16 cellular contexts compared by ENCODE assay signal in the genomic region with DNA sequence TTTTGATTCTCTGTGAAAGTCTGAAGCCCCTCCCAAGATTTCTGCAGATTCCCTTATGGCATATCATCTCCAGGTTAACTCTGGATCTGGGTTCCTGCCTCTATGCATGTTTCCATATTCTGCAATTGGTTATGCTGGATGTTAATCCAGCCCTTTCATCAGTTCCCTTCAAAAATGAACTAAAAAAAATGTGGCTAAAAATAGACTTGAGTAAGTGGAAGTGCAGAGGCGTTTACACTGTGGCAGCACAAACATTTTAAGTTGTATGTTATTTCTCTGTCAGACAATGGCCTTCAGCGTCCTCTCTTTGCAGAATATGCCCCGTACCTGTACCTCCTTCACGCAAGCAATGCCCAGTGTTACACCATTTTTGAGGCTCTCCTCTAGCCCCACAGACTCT. TPM values are rescaled to one million over a fixed set of nuclear protein-coding genes. Genes with fewer than 3 reads are reported as not detected.
DNase-seq lines count a peak whose midpoint lies in the region; ATAC-seq and TF ChIP-seq lines count a peak whose summit lies in the region.
"Had no signal": no experiment of that assay in that cellular context is flagged by ENCODE, and none has a peak within 500 bp of the region (broad histone marks: within the 10 kb centered on the region; RNA-seq: fewer than 3 reads in every experiment).

No MANE protein-coding gene starts in this region.

- dilution Hi-C loops in mammary epithelial cell (cut with HindIII; ENCODE audit: low sequenced_read_pairs): no loop called here

- WGBS in mammary epithelial cell (ENCODE audit: low coverage, missing lambda C conversion rate): 62% methylated on average over 4 of the region's 4 CpGs

- no peak for TF ChIP-seq CTCF in cardiac muscle cell (IDR thresholded peaks at IDR 0.05; ENCODE audit: low read depth, low read length)
- TF ChIP-seq CTCF in mammary epithelial cell (conservative IDR thresholded peaks at IDR 0.05 in 1 of 2, IDR thresholded peaks at IDR 0.05 in 1 of 2; ENCODE audit: extremely low read depth in 1 of 2, insufficient read depth in 1 of 2, low read depth in 1 of 2, low read length in 2 of 2): no peak
- TF ChIP-seq CTCF in chondrocyte (IDR thresholded peaks at IDR 0.05): no peak

- H3K79me2 ChIP-seq in Karpas-422 (ENCODE audit: low read length) (no peaks in the 10 kb centered on the region), mammary epithelial cell (ENCODE audit: insufficient read depth, low read length) (peaks cover 85% of the 10 kb centered on the region)

- no peaks in the 10 kb centered on the region for H3K36me3 Mint-ChIP-seq in natural killer cell treated with Interleukin-12 subunit alpha and Interleukin-12 subunit beta and Interleukin-15 and Interleukin-18, amount 100 ng/mL, for 72 hours
- H3K36me3 Mint-ChIP-seq in chondrocyte (ENCODE audit: low read depth): peaks cover 5% of the 10 kb centered on the region
- H3K36me3 Mint-ChIP-seq: CD4-positive, alpha-beta memory T cell had no signal

- H3K9me3 ChIP-seq in cardiac muscle cell (ENCODE audit: low read depth) (no peaks in the 10 kb centered on the region), Karpas-422 (ENCODE audit: low read length) (no peaks in the 10 kb centered on the region), adipocyte (ENCODE audit: control insufficient read depth, low read length) (no peaks in the 10 kb centered on the region), mammary epithelial cell (replicated peaks; ENCODE audit: insufficient read depth, low read length) (no peaks in the 10 kb centered on the region)
- H3K9me3 ChIP-seq: SJCRH30 had no signal

- H3K27me3 Mint-ChIP-seq in natural killer cell treated with Interleukin-12 subunit alpha and Interleukin-12 subunit beta and Interleukin-15 and Interleukin-18, amount 100 ng/mL, for 72 hours: no peaks in the 10 kb centered on the region
- H3K27me3 Mint-ChIP-seq in chondrocyte (ENCODE audit: low read depth): no peaks in the 10 kb centered on the region
- H3K27me3 Mint-ChIP-seq: CD4-positive, alpha-beta memory T cell had no signal

- no peak overlapping the region for H3K4me3 Mint-ChIP-seq in natural killer cell treated with Interleukin-12 subunit alpha and Interleukin-12 subunit beta and Interleukin-15 and Interleukin-18, amount 100 ng/mL, for 72 hours
- H3K4me3 Mint-ChIP-seq in chondrocyte (ENCODE audit: unreplicated experiment): no peak overlapping the region
- H3K4me3 Mint-ChIP-seq: CD4-positive, alpha-beta memory T cell had no signal

- H3K27me3 ChIP-seq in cardiac muscle cell (no peaks in the 10 kb centered on the region), Karpas-422 (ENCODE audit: low read length) (no peaks in the 10 kb centered on the region), adipocyte (replicated peaks; ENCODE audit: control insufficient read depth, insufficient read depth, low read length) (no peaks in the 10 kb centered on the region), mammary epithelial cell (ENCODE audit: insufficient read depth, low read length) (no peaks in the 10 kb centered on the region)
- H3K27me3 ChIP-seq: SJCRH30 had no signal

- intact Hi-C loops in left ventricle myocardium superior (cut with micrococcal nuclease): no loop called here
- intact Hi-C loops in mammary epithelial cell (cut with micrococcal nuclease): no loop called here

- no peak overlapping the region for H3K4me3 ChIP-seq in cardiac muscle cell
- H3K4me3 ChIP-seq in Karpas-422 (ENCODE audit: low read length): no peak overlapping the region
- peak overlapping the region; percentile 49 for H3K4me3 ChIP-seq in adipocyte (ENCODE audit: low read length)
- H3K4me3 ChIP-seq in mammary epithelial cell (replicated peaks in 1 of 3; ENCODE audit: insufficient read depth in 1 of 3, low read depth in 2 of 3, low read length in 3 of 3): no peak overlapping the region
- H3K4me3 ChIP-seq: SJCRH30 had no signal

- peaks cover 13% of the 10 kb centered on the region for H3K9me3 Mint-ChIP-seq in natural killer cell treated with Interleukin-12 subunit alpha and Interleukin-12 subunit beta and Interleukin-15 and Interleukin-18, amount 100 ng/mL, for 72 hours
- H3K9me3 Mint-ChIP-seq in chondrocyte (ENCODE audit: low read depth): no peaks in the 10 kb centered on the region

- H3K4me1 ChIP-seq in cardiac muscle cell (ENCODE audit: low read depth) (peaks cover 12% of the 10 kb centered on the region), Karpas-422 (ENCODE audit: low read length) (peaks cover 11% of the 10 kb centered on the region), adipocyte (ENCODE audit: control insufficient read depth, insufficient read depth, low read length) (peaks cover 79% of the 10 kb centered on the region), mammary epithelial cell (ENCODE audit: insufficient read depth, low read length) (no peaks in the 10 kb centered on the region)
- H3K4me1 ChIP-seq: SJCRH30 had no signal

- H3K9ac ChIP-seq in Karpas-422 (ENCODE audit: low read length) (no peak overlapping the region), adipocyte (ENCODE audit: low read length) (peak overlapping the region; percentile 70), mammary epithelial cell (ENCODE audit: insufficient read depth, low read length) (no peak overlapping the region)

- ATAC-seq in left ventricle myocardium superior (no peak), HG03342 (IDR thresholded peaks at IDR 0.05; ENCODE audit: unreplicated experiment) (no peak)
- no peak for ATAC-seq in natural killer cell treated with Interleukin-12 subunit alpha and Interleukin-12 subunit beta and Interleukin-15 and Interleukin-18, amount 100 ng/mL, for 72 hours

- H3K27ac ChIP-seq in cardiac muscle cell (peak overlapping the region; percentile 26), Karpas-422 (ENCODE audit: low read length) (no peak overlapping the region), mammary epithelial cell (ENCODE audit: insufficient read depth, low read depth, low read length) (no peak overlapping the region)
- H3K27ac ChIP-seq: RWPE1, SJCRH30 had no signal

- peak overlapping the region; percentile 42 for H3K4me2 ChIP-seq in Karpas-422 (ENCODE audit: low read depth, low read length, poor library complexity, severe bottlenecking)
- H3K4me2 ChIP-seq in mammary epithelial cell (ENCODE audit: insufficient read depth, low read depth, low read length): no peak overlapping the region

- H4K20me1 ChIP-seq in Karpas-422 (ENCODE audit: insufficient read depth, low read depth, low read length) (no peaks in the 10 kb centered on the region), mammary epithelial cell (ENCODE audit: insufficient read depth, low read length) (peaks cover 3% of the 10 kb centered on the region)

- CTCF ChIA-PET in mammary epithelial cell (lab: Charles Lee; ENCODE audit: low non-redundant PET): no interaction called here

- DNase-seq in cardiac muscle cell (ENCODE audit: low read depth in 1 of 2, low spot score in 1 of 2) (no peak), left ventricle myocardium superior (no peak), Karpas-422 (no peak), adipocyte (ENCODE audit: low read depth) (no peak), mammary epithelial cell (no peak), chondrocyte (ENCODE audit: low spot score) (no peak)
- no peak for DNase-seq in natural killer cell treated with Interleukin-12 subunit alpha and Interleukin-12 subunit beta and Interleukin-15 and Interleukin-18, amount 100 ng/mL, for 72 hours (ENCODE audit: low spot score)
- DNase-seq: CD4-positive, alpha-beta memory T cell; NCI-H1092; NCI-H1694; NCI-H446; NCI-H748 treated with DMSO at 0.1 percent for 48 hours; SJCRH30; SW 1271 had no signal

- no TSS peak for BruUV-seq in mammary epithelial cell (replicated peaks; lab: Mats Ljungman, UMichigan)

- H3K4me1 Mint-ChIP-seq in natural killer cell treated with Interleukin-12 subunit alpha and Interleukin-12 subunit beta and Interleukin-15 and Interleukin-18, amount 100 ng/mL, for 72 hours (ENCODE audit: low read depth in 2 of 2): no peaks in the 10 kb centered on the region
- peaks cover 11% of the 10 kb centered on the region for H3K4me1 Mint-ChIP-seq in chondrocyte (ENCODE audit: low read depth)
- H3K4me1 Mint-ChIP-seq: CD4-positive, alpha-beta memory T cell had no signal

- H2AFZ ChIP-seq in Karpas-422 (ENCODE audit: low read length): no peak overlapping the region
- no peak overlapping the region for H2AFZ ChIP-seq in mammary epithelial cell (ENCODE audit: low read depth, low read length)

- in situ Hi-C loops in mammary epithelial cell (cut with MboI; ENCODE audit: low sequenced_read_pairs in 2 of 2): loop anchor here (10.0 kb wide), 1 partner anchor 194 kb away; no protein-coding TSS in a partner anchor

- H3K9me2 ChIP-seq in Karpas-422 (replicated peaks; ENCODE audit: insufficient read depth, low read length): no peaks in the 10 kb centered on the region

- no peak overlapping the region for H3K27ac Mint-ChIP-seq in natural killer cell treated with Interleukin-12 subunit alpha and Interleukin-12 subunit beta and Interleukin-15 and Interleukin-18, amount 100 ng/mL, for 72 hours
- H3K27ac Mint-ChIP-seq in chondrocyte (ENCODE audit: unreplicated experiment): no peak overlapping the region
- H3K27ac Mint-ChIP-seq: CD4-positive, alpha-beta memory T cell had no signal

- H3K36me3 ChIP-seq in cardiac muscle cell (no peaks in the 10 kb centered on the region), Karpas-422 (ENCODE audit: insufficient read depth, low read length) (no peaks in the 10 kb centered on the region), adipocyte (ENCODE audit: control insufficient read depth, insufficient read depth, low read length, severe bottlenecking) (peaks cover 100% of the 10 kb centered on the region), mammary epithelial cell (ENCODE audit: insufficient read depth, low read length) (peaks cover 82% of the 10 kb centered on the region)

RNA-seq across cellular contexts. Expression of gene MGST1, which starts 11.5 kb away (rescaled TPM):
- total RNA-seq in cardiac muscle cell (41.6 and 44.8 TPM in 2 replicates), left ventricle myocardium superior (23.4 TPM), mammary epithelial cell (100 to 1,000 TPM; 147 to 347 TPM), chondrocyte (17.9 to 45.6 TPM (median 23.9 TPM) in 3 replicates)
- polyA plus RNA-seq in cardiac muscle cell (250 and 261 TPM in 2 replicates), mammary epithelial cell (614 TPM)
- total RNA-seq in Karpas-422 (2014; rRNA removed; shearing (Covaris generic); ENCODE audit: low replicate concordance): not detected in 2 replicates
- 10 to 100 TPM; 11.3 to 13.8 TPM for total RNA-seq in natural killer cell treated with Interleukin-12 subunit alpha and Interleukin-12 subunit beta and Interleukin-15 and Interleukin-18, amount 100 ng/mL, for 72 hours
- polyA minus RNA-seq in mammary epithelial cell: 669 TPM
- polyA plus RNA-seq: CD4-positive, alpha-beta memory T cell had no signal

Comparison
In these comparisons a context has a peak if more than half of its experiments do, and no peak if none do; other contexts are left out.
1. RNA of gene MGST1, which starts 11.5 kb away (total RNA-seq): 147 to 347 TPM in mammary epithelial cell, 41.6 to 44.8 TPM in cardiac muscle cell, 23.4 TPM in left ventricle myocardium superior (single experiment), 17.9 to 45.6 TPM in chondrocyte and 11.3 to 13.8 TPM in natural killer cell treated with Interleukin-12 subunit alpha and Interleukin-12 subunit beta and Interleukin-15 and Interleukin-18, amount 100 ng/mL, for 72 hours; not detected in Karpas-422; every median in the first group is over 10 times any median in the second.